ENCODE assay signal across 3 cellular contexts in the genomic region with DNA sequence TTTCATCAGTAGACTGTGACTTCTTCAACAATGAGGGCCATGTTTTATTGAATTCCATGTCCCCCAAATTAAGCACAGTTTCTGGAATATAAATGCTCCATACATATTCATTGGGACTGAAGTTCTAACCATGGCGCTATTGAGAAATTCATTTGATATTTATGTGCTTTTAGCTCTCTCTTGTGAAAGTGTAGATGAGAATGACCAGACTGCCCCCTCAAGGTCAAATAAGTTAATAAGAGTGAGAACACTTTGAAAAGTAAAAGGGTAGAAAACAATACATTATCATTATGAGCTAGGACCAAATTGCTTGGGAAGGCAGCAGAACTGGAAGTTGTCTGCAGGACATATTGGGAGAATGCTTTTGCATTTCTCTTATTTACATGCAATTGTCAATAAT.
TF ChIP-seq lines count a peak whose summit lies in the region.

No MANE protein-coding gene starts in this region.

TF ChIP-seq in Ishikawa, 13 proteins besides CTCF, POLR2A, EP300 and RAD21 (continued from another document):
- TF ChIP-seq, protein P1, sequence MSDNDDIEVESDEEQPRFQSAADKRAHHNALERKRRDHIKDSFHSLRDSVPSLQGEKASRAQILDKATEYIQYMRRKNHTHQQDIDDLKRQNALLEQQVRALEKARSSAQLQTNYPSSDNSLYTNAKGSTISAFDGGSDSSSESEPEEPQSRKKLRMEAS (IDR thresholded peaks at IDR 0.05) = no peak
- TF ChIP-seq, protein P2, sequence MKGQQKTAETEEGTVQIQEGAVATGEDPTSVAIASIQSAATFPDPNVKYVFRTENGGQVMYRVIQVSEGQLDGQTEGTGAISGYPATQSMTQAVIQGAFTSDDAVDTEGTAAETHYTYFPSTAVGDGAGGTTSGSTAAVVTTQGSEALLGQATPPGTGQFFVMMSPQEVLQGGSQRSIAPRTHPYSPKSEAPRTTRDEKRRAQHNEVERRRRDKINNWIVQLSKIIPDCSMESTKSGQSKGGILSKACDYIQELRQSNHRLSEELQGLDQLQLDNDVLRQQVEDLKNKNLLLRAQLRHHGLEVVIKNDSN (IDR thresholded peaks at IDR 0.05) = no peak
- no peak for TF ChIP-seq REST (IDR thresholded peaks at IDR 0.05; ENCODE audit: low read depth)
TF ChIP-seq in Ishikawa: peak in this region for 0.

TF ChIP-seq in GM12878, 131 proteins besides CTCF, POLR2A, EP300 and RAD21 (continued from another document):
- TF ChIP-seq CUX1 (IDR thresholded peaks at IDR 0.05; ENCODE audit: insufficient replicate concordance, low read depth, low read length) (no peak), EZH2 (IDR thresholded peaks at IDR 0.05; ENCODE audit: borderline replicate concordance, control insufficient read depth, low read depth, low read length) (no peak), SMARCA5 (IDR thresholded peaks at IDR 0.05) (no peak), MXI1 (IDR thresholded peaks at IDR 0.05; ENCODE audit: low read depth, low read length) (no peak), PAX5 (IDR thresholded peaks at IDR 0.05; ENCODE audit: borderline replicate concordance, low read depth, low read length) (no peak), TCF7 (IDR thresholded peaks at IDR 0.05; ENCODE audit: borderline replicate concordance) (no peak)
- TF ChIP-seq, protein P3, sequence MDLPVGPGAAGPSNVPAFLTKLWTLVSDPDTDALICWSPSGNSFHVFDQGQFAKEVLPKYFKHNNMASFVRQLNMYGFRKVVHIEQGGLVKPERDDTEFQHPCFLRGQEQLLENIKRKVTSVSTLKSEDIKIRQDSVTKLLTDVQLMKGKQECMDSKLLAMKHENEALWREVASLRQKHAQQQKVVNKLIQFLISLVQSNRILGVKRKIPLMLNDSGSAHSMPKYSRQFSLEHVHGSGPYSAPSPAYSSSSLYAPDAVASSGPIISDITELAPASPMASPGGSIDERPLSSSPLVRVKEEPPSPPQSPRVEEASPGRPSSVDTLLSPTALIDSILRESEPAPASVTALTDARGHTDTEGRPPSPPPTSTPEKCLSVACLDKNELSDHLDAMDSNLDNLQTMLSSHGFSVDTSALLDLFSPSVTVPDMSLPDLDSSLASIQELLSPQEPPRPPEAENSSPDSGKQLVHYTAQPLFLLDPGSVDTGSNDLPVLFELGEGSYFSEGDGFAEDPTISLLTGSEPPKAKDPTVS (IDR thresholded peaks at IDR 0.05; ENCODE audit: low read depth, low read length) = no peak

TF ChIP-seq in HepG2, 621 proteins besides CTCF, POLR2A, EP300 and RAD21 (continued from another document):
- no peak for TF ChIP-seq ATF2 (CRISPR knock-in tag; IDR thresholded peaks at IDR 0.05)
